ENCODE assay signal across 17 cellular contexts in the genomic region with DNA sequence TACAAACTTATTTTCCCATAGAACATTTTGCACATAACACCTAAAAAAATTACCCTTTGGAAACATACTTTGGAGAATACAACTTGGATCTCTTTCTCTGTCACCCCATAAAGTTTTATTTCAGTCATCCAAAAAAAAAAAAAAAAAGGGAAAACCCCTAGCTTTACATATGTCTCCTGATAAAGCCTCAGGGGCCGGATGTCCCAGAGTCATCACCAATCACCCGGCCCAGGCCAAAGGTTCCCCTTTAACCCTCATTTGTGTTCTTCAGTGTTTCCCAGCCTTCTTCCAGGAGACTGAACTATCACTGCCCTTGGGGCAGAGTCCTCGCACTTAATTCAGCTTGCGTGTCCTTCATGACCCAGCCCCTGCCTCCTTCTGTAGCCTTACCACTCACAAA. TPM values are rescaled to one million over a fixed set of nuclear protein-coding genes. Genes with fewer than 3 reads are reported as not detected.
DNase-seq lines count a peak whose midpoint lies in the region; ATAC-seq, FAIRE-seq and TF ChIP-seq lines count a peak whose summit lies in the region.
"Had no signal": no experiment of that assay in that cellular context is flagged by ENCODE, and none has a peak within 500 bp of the region (broad histone marks: within the 10 kb centered on the region; RNA-seq: fewer than 3 reads in every experiment).

No MANE protein-coding gene starts in this region.

- H3K4me3 ChIP-seq in Peyer's patch (no peak overlapping the region), K562 (no peak overlapping the region), HAP-1 (no peak overlapping the region)
- H3K4me3 ChIP-seq: adrenal gland had no signal

- no peak overlapping the region for H3K9ac ChIP-seq in K562 (ENCODE audit: insufficient read depth in 1 of 2, low read depth in 2 of 2, low read length in 2 of 2)

- no peak for FAIRE-seq in K562 (lab: Jason Lieb, UNC)
- FAIRE-seq: D721Med had no signal

- in situ Hi-C loops in K562 (cut with MboI) (loop anchor here (10.0 kb wide), 1 partner anchor 396 kb away; no protein-coding TSS in a partner anchor), HAP-1 (cut with MboI; ENCODE audit: low sequenced_read_pairs) (loop anchor here (5.0 kb wide), 1 partner anchor 33 kb away; no protein-coding TSS in a partner anchor)

- no peak for DNase-seq in activated naive CD4-positive, alpha-beta T cell (lab: John Stamatoyannopoulos, UW)
- DNase-seq in Peyer's patch, result peak in 2 of 3 donors; percentile 55 to 68
- DNase-seq in K562 (ENCODE audit: extremely low read depth in 1 of 4, low spot score in 3 of 4), result no peak
- no peak for DNase-seq in stimulated activated effector memory CD8-positive, alpha-beta T cell treated with anti-CD3 and anti-CD28 coated beads, Interleukin-12 subunit alpha, Interleukin-12 subunit beta, amount 100 ng/mL, for 72 hours (ENCODE audit: low spot score in 2 of 2)
- no peak for DNase-seq in NOMO-1 treated with DMSO at 0.1 percent for 48 hours (lab: John Stamatoyannopoulos, UW; ENCODE audit: unreplicated experiment)
- no peak for DNase-seq in HAP-1 (ENCODE audit: low spot score in 2 of 2)
- DNase-seq: activated CD8-positive, alpha-beta memory T cell treated with anti-CD3 and anti-CD28 coated beads, Interleukin-2, amount 50 U/mL, for 48 hours; adrenal gland; foreskin keratinocyte; GF-D8; NCI-H1694 treated with DMSO at 0.1 percent for 48 hours; NCI-H510A treated with DMSO at 0.1 percent for 48 hours; stimulated activated CD4-positive, alpha-beta T cell treated with anti-CD3 and anti-CD28 coated beads, Interleukin-15, amount 100 ng/mL, for 24 hours had no signal

- no TSS peak for BruUV-seq in K562 (replicated peaks; lab: Mats Ljungman, UMichigan)

- POLR2A ChIA-PET in K562 (lab: Yijun Ruan, JAX), result interaction anchor here (0.6 to 1.0 kb wide), 5 partner anchors 19 to 85 kb away, joined by 3 to 4 read pairs (median 3); no protein-coding TSS in a partner anchor

- H3K4me1 Mint-ChIP-seq in activated naive CD4-positive, alpha-beta T cell treated with anti-CD3 and anti-CD28 coated beads, Interleukin-2, amount 50 U/mL, for 24 hours, result peaks cover 86% of the 10 kb centered on the region
- H3K4me1 Mint-ChIP-seq in stimulated activated effector memory CD8-positive, alpha-beta T cell treated with anti-CD3 and anti-CD28 coated beads, Interleukin-12 subunit alpha, Interleukin-12 subunit beta, amount 100 ng/mL, for 72 hours, result peaks cover 66% of the 10 kb centered on the region

- no peak for TF ChIP-seq CTCF in Peyer's patch (IDR thresholded peaks at IDR 0.05)
- no peak for TF ChIP-seq CTCF in K562 (IDR thresholded peaks at IDR 0.05 in 2 of 3, conservative IDR thresholded peaks at IDR 0.05 in 1 of 3; ENCODE audit: insufficient read depth in 2 of 3, low read depth in 1 of 3, low read length in 3 of 3)

- no peaks in the 10 kb centered on the region for H3K9me3 Mint-ChIP-seq in activated naive CD4-positive, alpha-beta T cell treated with anti-CD3 and anti-CD28 coated beads, Interleukin-2, amount 50 U/mL, for 24 hours
- no peaks in the 10 kb centered on the region for H3K9me3 Mint-ChIP-seq in stimulated activated effector memory CD8-positive, alpha-beta T cell treated with anti-CD3 and anti-CD28 coated beads, Interleukin-12 subunit alpha, Interleukin-12 subunit beta, amount 100 ng/mL, for 72 hours
- H3K9me3 Mint-ChIP-seq: nephron had no signal

- peaks cover 0 to 68% (median 3%) of the 10 kb centered on the region in 3 donors for H3K36me3 ChIP-seq in Peyer's patch
- no peaks in the 10 kb centered on the region for H3K36me3 ChIP-seq in K562 (ENCODE audit: control insufficient read depth, insufficient read depth, low read length)
- H3K36me3 ChIP-seq in HAP-1 (replicated peaks), result peaks cover 65% of the 10 kb centered on the region

- H3K9me1 ChIP-seq in K562 (ENCODE audit: control insufficient read depth, insufficient read depth, low read length), result peaks cover 4% of the 10 kb centered on the region

- TF ChIP-seq RAD21 in K562 (CRISPR knock-in tag; conservative IDR thresholded peaks at IDR 0.05 in 1 of 2, IDR thresholded peaks at IDR 0.05 in 1 of 2), result no peak

- H3K27ac Mint-ChIP-seq in activated naive CD4-positive, alpha-beta T cell treated with anti-CD3 and anti-CD28 coated beads, Interleukin-2, amount 50 U/mL, for 24 hours, result peak overlapping the region; percentile 77
- H3K27ac Mint-ChIP-seq in stimulated activated effector memory CD8-positive, alpha-beta T cell treated with anti-CD3 and anti-CD28 coated beads, Interleukin-12 subunit alpha, Interleukin-12 subunit beta, amount 100 ng/mL, for 72 hours, result peak overlapping the region; percentile 87
- H3K27ac Mint-ChIP-seq: nephron had no signal

- H3K79me2 ChIP-seq in K562 (ENCODE audit: control insufficient read depth, insufficient read depth, low read length), result no peaks in the 10 kb centered on the region

- H3K4me1 ChIP-seq in Peyer's patch (peaks cover 0 to 20% (median 14%) of the 10 kb centered on the region in 4 donors), K562 (replicated peaks in 1 of 2; ENCODE audit: control insufficient read depth in 2 of 2, insufficient read depth in 2 of 2, low read length in 2 of 2) (peaks cover 3 to 4% of the 10 kb centered on the region in 2 experiments; a peak in 4 of 5 replicates), HAP-1 (no peaks in the 10 kb centered on the region)
- H3K4me1 ChIP-seq: foreskin keratinocyte had no signal

- CTCF ChIA-PET in K562 (lab: Yijun Ruan, JAX; ENCODE audit: low intra/inter-chr PET ratio), result interaction anchor here (2.2 kb wide), 1 partner anchor 36 kb away, joined by 10 read pairs; no protein-coding TSS in a partner anchor

- no peak for ATAC-seq in K562
- ATAC-seq in stimulated activated effector memory CD8-positive, alpha-beta T cell treated with anti-CD3 and anti-CD28 coated beads, Interleukin-12 subunit alpha, Interleukin-12 subunit beta, amount 100 ng/mL, for 72 hours, result no peak
- ATAC-seq in HG03280 (IDR thresholded peaks at IDR 0.05; ENCODE audit: unreplicated experiment), result no peak
- ATAC-seq: foreskin keratinocyte had no signal

- no peaks in the 10 kb centered on the region for H3K27me3 Mint-ChIP-seq in activated naive CD4-positive, alpha-beta T cell treated with anti-CD3 and anti-CD28 coated beads, Interleukin-2, amount 50 U/mL, for 24 hours

- no peak for TF ChIP-seq POLR2A in Peyer's patch (IDR thresholded peaks at IDR 0.05)
- TF ChIP-seq POLR2A in K562 (conservative IDR thresholded peaks at IDR 0.05), result no peak

- H3K36me3 Mint-ChIP-seq in activated naive CD4-positive, alpha-beta T cell treated with anti-CD3 and anti-CD28 coated beads, Interleukin-2, amount 50 U/mL, for 24 hours, result peaks cover 16% of the 10 kb centered on the region
- peaks cover 100% of the 10 kb centered on the region for H3K36me3 Mint-ChIP-seq in stimulated activated effector memory CD8-positive, alpha-beta T cell treated with anti-CD3 and anti-CD28 coated beads, Interleukin-12 subunit alpha, Interleukin-12 subunit beta, amount 100 ng/mL, for 72 hours

- H4K20me1 ChIP-seq in K562 (replicated peaks; ENCODE audit: control insufficient read depth, insufficient read depth, low read length), result no peaks in the 10 kb centered on the region

- no peak overlapping the region for H3K4me2 ChIP-seq in K562 (ENCODE audit: insufficient read depth, low read length)

- no peak overlapping the region for H3K27ac ChIP-seq in Peyer's patch
- no peak overlapping the region for H3K27ac ChIP-seq in K562 (ENCODE audit: extremely low read depth, low read depth, low read length)
- H3K27ac ChIP-seq: foreskin keratinocyte had no signal

- TF ChIP-seq EP300 in K562 (IDR thresholded peaks at IDR 0.05; ENCODE audit: low read length), result no peak

- H2AFZ ChIP-seq in K562 (ENCODE audit: low read depth, low read length), result no peak overlapping the region

- no peak overlapping the region for H3K4me3 Mint-ChIP-seq in activated naive CD4-positive, alpha-beta T cell treated with anti-CD3 and anti-CD28 coated beads, Interleukin-2, amount 50 U/mL, for 24 hours
- H3K4me3 Mint-ChIP-seq in stimulated activated effector memory CD8-positive, alpha-beta T cell treated with anti-CD3 and anti-CD28 coated beads, Interleukin-12 subunit alpha, Interleukin-12 subunit beta, amount 100 ng/mL, for 72 hours, result no peak overlapping the region
- H3K4me3 Mint-ChIP-seq: nephron had no signal

- H3K27me3 ChIP-seq in Peyer's patch, result no peaks in the 10 kb centered on the region
- peaks cover 0 to 12% of the 10 kb centered on the region in 2 experiments; a peak in 1 of 5 replicates for H3K27me3 ChIP-seq in K562 (ENCODE audit: control insufficient read depth in 2 of 2, insufficient read depth in 2 of 2, low read length in 2 of 2)
- H3K27me3 ChIP-seq in HAP-1 (ENCODE audit: low read depth), result no peaks in the 10 kb centered on the region
- H3K27me3 ChIP-seq: adrenal gland, foreskin keratinocyte had no signal

- intact Hi-C loops in K562 (cut with micrococcal nuclease), result loop anchor here (5.0 kb wide), 2 partner anchors 393 to 523 kb away; no protein-coding TSS in a partner anchor

- H3K9me3 ChIP-seq in Peyer's patch (no peaks in the 10 kb centered on the region), K562 (replicated peaks; ENCODE audit: control insufficient read depth, insufficient read depth, low read depth, low read length) (no peaks in the 10 kb centered on the region), HAP-1 (no peaks in the 10 kb centered on the region)
- H3K9me3 ChIP-seq: adrenal gland had no signal

- WGBS in K562 (ENCODE audit: insufficient coverage, low coverage, missing lambda C conversion rate), result 44% methylated on average over 4 of the region's 4 CpGs

RNA-seq across cellular contexts. Expression of gene ANXA6, which starts 28.8 kb away (rescaled TPM):
- total RNA-seq in Peyer's patch, result 100 to 1,000 TPM in 1 of 4 donors, 10 to 100 TPM in 3; 11.2 to 228 (median 30.1) TPM
- 14.4 and 15.9 TPM in 2 replicates for total RNA-seq in K562 (2011; cell fraction: chromatin; rRNA removed; ENCODE audit: low replicate concordance)
- 6.0 and 8.9 TPM in 2 replicates for total RNA-seq in K562 (2011; cell fraction: nucleolus; rRNA removed)
- total RNA-seq in K562 (2011; cell fraction: nucleoplasm; rRNA removed), result 11.6 and 11.7 TPM in 2 replicates
- 8.1 and 11.8 TPM in 2 replicates for total RNA-seq in K562 (2014; rRNA removed)
- total RNA-seq in K562 (2014; rRNA removed; fragmentation: Illumina TruSeq; extraction: Trizol), result 7.8 and 9.6 TPM in 2 replicates
- 12.0 and 13.2 TPM in 2 replicates for total RNA-seq in K562 (2015; rRNA removed; fragmentation: Illumina TruSeq; extraction: Trizol)
- 11.6 and 12.0 TPM in 2 replicates for total RNA-seq in K562 (2021)
- 8.1 and 27.2 TPM in 2 replicates for polyA plus RNA-seq in K562 (2011; rRNA removed)
- polyA plus RNA-seq in K562 (2011; cell fraction: cytosol; rRNA removed), result 7.1 and 33.5 TPM in 2 replicates
- polyA plus RNA-seq in K562 (2011; cell fraction: nucleus; rRNA removed), result 5.0 and 18.8 TPM in 2 replicates
- 13.5 and 16.9 TPM in 2 replicates for polyA plus RNA-seq in K562 (2012)
- polyA plus RNA-seq in K562 (2014; fragmentation: Illumina TruSeq; extraction: Trizol), result 10.1 and 10.4 TPM in 2 replicates
- polyA plus RNA-seq in K562 (2014; fragmentation: Nextera tagmentation; extraction: Ambion mirVana), result 1 to 10 TPM in 1 of 2 experiments, under 1 TPM in 1; 0.70 to 1.9 TPM
- polyA plus RNA-seq in K562 (2014; rRNA removed), result 8.3 and 8.8 TPM in 2 replicates
- polyA minus RNA-seq in K562 (2011; rRNA and poly(A)+ RNA removed), result 11.3 and 36.0 TPM in 2 replicates
- polyA minus RNA-seq in K562 (2011; cell fraction: cytosol; rRNA and poly(A)+ RNA removed), result 5.2 and 14.0 TPM in 2 replicates
- polyA minus RNA-seq in K562 (2011; cell fraction: nucleus; rRNA and poly(A)+ RNA removed), result 6.1 and 27.3 TPM in 2 replicates

RNA-seq across cellular contexts. Expression of gene TNIP1, which starts 48.0 kb away (rescaled TPM):
- total RNA-seq in Peyer's patch (100 to 1,000 TPM; 191 to 352 (median 266) TPM), K562 (2014; rRNA removed) (40.5 and 41.2 TPM in 2 replicates), K562 (2014; rRNA removed; fragmentation: Illumina TruSeq; extraction: Trizol) (13.9 and 18.4 TPM in 2 replicates), K562 (2015; rRNA removed; fragmentation: Illumina TruSeq; extraction: Trizol) (24.1 and 24.5 TPM in 2 replicates), K562 (2021) (41.0 and 42.6 TPM in 2 replicates)
- 107 and 139 TPM in 2 replicates for total RNA-seq in K562 (2011; cell fraction: chromatin; rRNA removed; ENCODE audit: low replicate concordance)
- 57.9 and 62.4 TPM in 2 replicates for total RNA-seq in K562 (2011; cell fraction: nucleolus; rRNA removed)
- total RNA-seq in K562 (2011; cell fraction: nucleoplasm; rRNA removed), result 79.0 and 111 TPM in 2 replicates
- polyA plus RNA-seq in K562 (2011; rRNA removed) (26.9 and 35.4 TPM in 2 replicates), K562 (2014; fragmentation: Illumina TruSeq; extraction: Trizol) (25.3 and 26.4 TPM in 2 replicates), K562 (2014; fragmentation: Nextera tagmentation; extraction: Ambion mirVana) (under 1 TPM; 0.46 to 0.99 TPM), K562 (2014; rRNA removed) (24.6 and 33.5 TPM in 2 replicates)
- 23.2 and 26.3 TPM in 2 replicates for polyA plus RNA-seq in K562 (2011; cell fraction: cytosol; rRNA removed)
- 43.5 and 44.0 TPM in 2 replicates for polyA plus RNA-seq in K562 (2011; cell fraction: nucleus; rRNA removed)
- polyA plus RNA-seq in K562 (2012), result 37.0 and 57.9 TPM in 2 replicates
- polyA minus RNA-seq in K562 (2011; rRNA and poly(A)+ RNA removed), result 50.2 and 55.3 TPM in 2 replicates
- polyA minus RNA-seq in K562 (2011; cell fraction: cytosol; rRNA and poly(A)+ RNA removed), result 31.5 and 54.0 TPM in 2 replicates
- polyA minus RNA-seq in K562 (2011; cell fraction: nucleus; rRNA and poly(A)+ RNA removed), result 33.0 and 56.4 TPM in 2 replicates

Comparison
In these comparisons a context has a peak if more than half of its experiments do, and no peak if none do; other contexts are left out.
1. DNase-seq: peak in Peyer's patch (2 of 3); none in activated naive CD4-positive, alpha-beta T cell (0 of 4), K562 (0 of 4), stimulated activated effector memory CD8-positive, alpha-beta T cell treated with anti-CD3 and anti-CD28 coated beads, Interleukin-12 subunit alpha, Interleukin-12 subunit beta, amount 100 ng/mL, for 72 hours (0 of 2), NOMO-1 treated with DMSO at 0.1 percent for 48 hours (single experiment) and HAP-1 (0 of 2).